In genomic region chr4:1593458-1593857, GRCh38 we compare ENCODE assay signal across 17 cellular contexts.
A peak's percentile ranks its signal among the peaks of the same experiment; 100 is the strongest.
DNase-seq lines count a peak whose midpoint lies in the region; TF ChIP-seq lines count a peak whose summit lies in the region.
"Had no signal": no experiment of that assay in that cellular context is flagged by ENCODE, and none has a peak within 500 bp of the region (broad histone marks: within the 10 kb centered on the region; RNA-seq: fewer than 3 reads in every experiment).

No MANE protein-coding gene starts in this region.

- no peak overlapping the region for H3K27ac Mint-ChIP-seq in type B pancreatic cell
- H3K27ac Mint-ChIP-seq: CD14-positive monocyte, IgD-negative memory B cell had no signal

- peaks cover 38% of the 10 kb centered on the region for H3K27me3 ChIP-seq in SK-N-SH (ENCODE audit: insufficient read depth)

- H3K9me3 ChIP-seq in SK-N-SH, result peaks cover 15% of the 10 kb centered on the region

- peaks cover 19% of the 10 kb centered on the region for H3K27me3 Mint-ChIP-seq in type B pancreatic cell

- no peak overlapping the region for H3K27ac ChIP-seq in SK-N-SH (ENCODE audit: low read depth in 2 of 2, low read length in 1 of 2)

- H3K36me3 ChIP-seq in SK-N-SH (replicated peaks in 1 of 2; ENCODE audit: control insufficient read depth in 1 of 2, insufficient read depth in 2 of 2, low read length in 1 of 2), result no peaks in the 10 kb centered on the region

- H3K36me3 Mint-ChIP-seq in type B pancreatic cell, result no peaks in the 10 kb centered on the region
- H3K36me3 Mint-ChIP-seq: CD14-positive monocyte had no signal

- H3K79me2 ChIP-seq in SK-N-SH (ENCODE audit: insufficient read depth), result no peaks in the 10 kb centered on the region

- H3K9me3 Mint-ChIP-seq in type B pancreatic cell, result peaks cover 5% of the 10 kb centered on the region

- POLR2A ChIA-PET in SK-N-SH (lab: Yijun Ruan, JAX), result interaction anchor here (1.1 kb wide), 1 partner anchor 12 kb away, joined by 3 read pairs; no protein-coding TSS in a partner anchor

- no peaks in the 10 kb centered on the region for H3K9me2 ChIP-seq in SK-N-SH

- DNase-seq in activated CD8-positive, alpha-beta memory T cell treated with anti-CD3 and anti-CD28 coated beads, Interleukin-2, amount 50 U/mL, for 4 hours, result peak; percentile 4
- no peak for DNase-seq in activated CD8-positive, alpha-beta memory T cell treated with anti-CD3 and anti-CD28 coated beads for 24 hours
- DNase-seq in SK-N-SH (peak; percentile 90), iPS-NIHi11 (ENCODE audit: low spot score) (peak; percentile 9), type B pancreatic cell (ENCODE audit: extremely low spot score, unreplicated experiment) (no peak), NCI-H2196 (lab: John Stamatoyannopoulos, UW; ENCODE audit: unreplicated experiment) (no peak)
- no peak for DNase-seq in stimulated activated CD4-positive, alpha-beta T cell treated with anti-CD3 and anti-CD28 coated beads, Interleukin-2, amount 100 ng/mL, for 48 hours
- DNase-seq in stimulated activated CD4-positive, alpha-beta T cell treated with anti-CD3 and anti-CD28 coated beads, Interleukin-4, amount 100 ng/mL, for 24 hours, result no peak
- DNase-seq: COR-L47, DMS153, MV-4-11, NCI-H1436 treated with DMSO at 0.1 percent for 48 hours, NCI-H2081 treated with DMSO at 0.1 percent for 48 hours, NCI-H446 had no signal

- peak overlapping the region; percentile 46 for H3K4me3 Mint-ChIP-seq in type B pancreatic cell
- H3K4me3 Mint-ChIP-seq: CD14-positive monocyte, IgD-negative memory B cell had no signal

- H3F3A ChIP-seq in SK-N-SH (replicated peaks; ENCODE audit: insufficient read depth), result no peaks in the 10 kb centered on the region

- 0 out of 2 replicates have a peak, but pooled peaks cover 5% of the 10 kb centered on the region for H4K20me1 ChIP-seq in SK-N-SH (ENCODE audit: insufficient read depth)

- H3K4me1 ChIP-seq in SK-N-SH (ENCODE audit: control insufficient read depth in 1 of 2, insufficient read depth in 2 of 2, low read depth in 1 of 2, low read length in 1 of 2), result peaks cover 0 to 7% of the 10 kb centered on the region in 2 experiments; a peak in 1 of 4 replicates

- CTCF ChIA-PET in SK-N-SH (lab: Yijun Ruan, JAX), result interaction anchor here (0.7 to 3.2 kb wide), 3 partner anchors 12 to 238 kb away, joined by 3 to 10 read pairs (median 3); no protein-coding TSS in a partner anchor

- TF ChIP-seq EP300 in SK-N-SH (IDR thresholded peaks at IDR 0.05; ENCODE audit: borderline replicate concordance in 1 of 2, low read depth in 1 of 2, low read length in 1 of 2), result peak in 1 of 2 experiments; percentile 30; a peak in 1 of 4 replicates

- no peak overlapping the region for H3K4me3 ChIP-seq in SK-N-SH (ENCODE audit: low read depth in 2 of 2, low read length in 1 of 2)
- H3K4me3 ChIP-seq: GM12878 had no signal

- 13% methylated on average over 19 of the region's 19 CpGs for WGBS in SK-N-SH (ENCODE audit: low lambda C conversion rate)

- no peak for TF ChIP-seq RAD21 in SK-N-SH (IDR thresholded peaks at IDR 0.05; ENCODE audit: low read length)

- H2AFZ ChIP-seq in SK-N-SH (ENCODE audit: low read depth), result no peak overlapping the region

- H3K4me1 Mint-ChIP-seq in type B pancreatic cell (ENCODE audit: unreplicated experiment), result peaks cover 6% of the 10 kb centered on the region
- H3K4me1 Mint-ChIP-seq: CD14-positive monocyte, IgD-negative memory B cell had no signal

- no peak overlapping the region for H3K9ac ChIP-seq in SK-N-SH

- TF ChIP-seq CTCF in SK-N-SH (IDR thresholded peaks at IDR 0.05), result no peak
- no peak for TF ChIP-seq CTCF in type B pancreatic cell (conservative IDR thresholded peaks at IDR 0.05)

- H3K4me2 ChIP-seq in SK-N-SH, result peak overlapping the region; percentile 57

TF ChIP-seq in SK-N-SH, 30 proteins besides CTCF, POLR2A, EP300 and RAD21:
- TF ChIP-seq CHD2 (IDR thresholded peaks at IDR 0.05; ENCODE audit: low read length, partially characterized antibody) (peak; percentile 67), RCOR1 (IDR thresholded peaks at IDR 0.05; ENCODE audit: low read length) (peak; percentile 80; the same call in 1 of the 2 replicates), RXRA (IDR thresholded peaks at IDR 0.05; ENCODE audit: borderline replicate concordance, low read depth) (no peak), MXI1 (IDR thresholded peaks at IDR 0.05; ENCODE audit: low read depth, low read length) (0 out of 2 replicates have a peak, but pooled peaks have one; percentile 29), TAF1 (IDR thresholded peaks at IDR 0.05; ENCODE audit: borderline replicate concordance, low read depth, low read length) (no peak), GATA2 (CRISPR knock-in tag; IDR thresholded peaks at IDR 0.05) (peak; percentile 74)
- TF ChIP-seq, protein P1, sequence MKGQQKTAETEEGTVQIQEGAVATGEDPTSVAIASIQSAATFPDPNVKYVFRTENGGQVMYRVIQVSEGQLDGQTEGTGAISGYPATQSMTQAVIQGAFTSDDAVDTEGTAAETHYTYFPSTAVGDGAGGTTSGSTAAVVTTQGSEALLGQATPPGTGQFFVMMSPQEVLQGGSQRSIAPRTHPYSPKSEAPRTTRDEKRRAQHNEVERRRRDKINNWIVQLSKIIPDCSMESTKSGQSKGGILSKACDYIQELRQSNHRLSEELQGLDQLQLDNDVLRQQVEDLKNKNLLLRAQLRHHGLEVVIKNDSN (IDR thresholded peaks at IDR 0.05; ENCODE audit: borderline replicate concordance, low read depth), result no peak
TF ChIP-seq in SK-N-SH: peak in this region for 4.

Comparison
In these comparisons a context has a peak if more than half of its experiments do, and no peak if none do; other contexts are left out.
1. DNase-seq: peak in activated CD8-positive, alpha-beta memory T cell treated with anti-CD3 and anti-CD28 coated beads, Interleukin-2, amount 50 U/mL, for 4 hours (single experiment), SK-N-SH (single experiment) and iPS-NIHi11 (single experiment); none in activated CD8-positive, alpha-beta memory T cell treated with anti-CD3 and anti-CD28 coated beads for 24 hours (single experiment), type B pancreatic cell (single experiment), NCI-H2196 (single experiment), stimulated activated CD4-positive, alpha-beta T cell treated with anti-CD3 and anti-CD28 coated beads, Interleukin-2, amount 100 ng/mL, for 48 hours (0 of 2) and stimulated activated CD4-positive, alpha-beta T cell treated with anti-CD3 and anti-CD28 coated beads, Interleukin-4, amount 100 ng/mL, for 24 hours (single experiment).